In genomic region chr3:189144645-189145044, GRCh38 we compare ENCODE assay signal across 8 cellular contexts. TPM values are rescaled to one million over a fixed set of nuclear protein-coding genes. Genes with fewer than 3 reads are reported as not detected.
A peak's percentile ranks its signal among the peaks of the same experiment; 100 is the strongest.
DNase-seq lines count a peak whose midpoint lies in the region; ATAC-seq, FAIRE-seq and TF ChIP-seq lines count a peak whose summit lies in the region.

No MANE protein-coding gene starts in this region.

- H3K4me1 ChIP-seq in heart right ventricle = peaks cover 0 to 33% (median 7%) of the 10 kb centered on the region in 9 donors

- no peaks in the 10 kb centered on the region for H3K27me3 ChIP-seq in heart right ventricle

- no peak for FAIRE-seq in GM19239 (lab: Jason Lieb, UNC)

- H3K27ac ChIP-seq in 22Rv1 (no peak overlapping the region), heart right ventricle (peak overlapping the region in 1 of 10 donors; percentile 67)

- no peak overlapping the region for H3K4me3 ChIP-seq in heart right ventricle

- DNase-seq in HCEC 1CT = peak; percentile 30
- peak; percentile 37 for DNase-seq in SK-N-DZ (ENCODE audit: low spot score)
- DNase-seq in heart right ventricle = no peak
- no peak for DNase-seq in GM19239 (ENCODE audit: insufficient read length, low spot score)

- ATAC-seq in heart right ventricle (peak in 7 of 8 donors; percentile 57 to 78 (median 63)), HG03469 (IDR thresholded peaks at IDR 0.05; ENCODE audit: unreplicated experiment) (no peak), HG02885 (IDR thresholded peaks at IDR 0.05; ENCODE audit: poor library complexity, unreplicated experiment) (no peak), HG03108 (IDR thresholded peaks at IDR 0.05; ENCODE audit: unreplicated experiment) (no peak)

- H3K36me3 ChIP-seq in heart right ventricle = no peaks in the 10 kb centered on the region

- intact Hi-C loops in heart right ventricle (cut with DNase I) = loop anchor here (5.0 to 10.0 kb wide), 11 partner anchors 100 to 1412 kb away; partner anchors contain the start of gene BCL6 (in 1 of the 10)

- TF ChIP-seq CTCF in 22Rv1 (IDR thresholded peaks at IDR 0.05) (peak; percentile 22), heart right ventricle (IDR thresholded peaks at IDR 0.05) (peak in 7 of 9 donors; percentile 9 to 51 (median 35))

- H3K9me3 ChIP-seq in heart right ventricle = no peaks in the 10 kb centered on the region

- WGBS in heart right ventricle, 2 donors = 47 to 51% methylated on average over 5 of the region's 5 CpGs

RNA-seq across cellular contexts. Expression of gene TPRG1, which starts 27.1 kb away (rescaled TPM):
- polyA plus RNA-seq in SK-N-DZ (2014; cell fraction: cytosol; rRNA removed) = 0.03 and 0.08 TPM in 2 replicates
- 0.05 and 0.32 TPM in 2 replicates for polyA plus RNA-seq in SK-N-DZ (2014; cell fraction: nucleus; rRNA removed)
- 1 to 10 TPM; 1.0 to 3.1 (median 2.1) TPM for total RNA-seq in heart right ventricle
- under 1 TPM; 0.62 to 0.73 TPM for polyA plus RNA-seq in heart right ventricle

Comparison
In these comparisons a context has a peak if more than half of its experiments do, and no peak if none do; other contexts are left out.
1. DNase-seq: peak in HCEC 1CT (single experiment) and SK-N-DZ (single experiment); none in heart right ventricle (0 of 2) and GM19239 (single experiment).
2. ATAC-seq: peak in heart right ventricle (7 of 8); none in HG03469 (single experiment), HG02885 (single experiment) and HG03108 (single experiment).